In the genomic region with DNA sequence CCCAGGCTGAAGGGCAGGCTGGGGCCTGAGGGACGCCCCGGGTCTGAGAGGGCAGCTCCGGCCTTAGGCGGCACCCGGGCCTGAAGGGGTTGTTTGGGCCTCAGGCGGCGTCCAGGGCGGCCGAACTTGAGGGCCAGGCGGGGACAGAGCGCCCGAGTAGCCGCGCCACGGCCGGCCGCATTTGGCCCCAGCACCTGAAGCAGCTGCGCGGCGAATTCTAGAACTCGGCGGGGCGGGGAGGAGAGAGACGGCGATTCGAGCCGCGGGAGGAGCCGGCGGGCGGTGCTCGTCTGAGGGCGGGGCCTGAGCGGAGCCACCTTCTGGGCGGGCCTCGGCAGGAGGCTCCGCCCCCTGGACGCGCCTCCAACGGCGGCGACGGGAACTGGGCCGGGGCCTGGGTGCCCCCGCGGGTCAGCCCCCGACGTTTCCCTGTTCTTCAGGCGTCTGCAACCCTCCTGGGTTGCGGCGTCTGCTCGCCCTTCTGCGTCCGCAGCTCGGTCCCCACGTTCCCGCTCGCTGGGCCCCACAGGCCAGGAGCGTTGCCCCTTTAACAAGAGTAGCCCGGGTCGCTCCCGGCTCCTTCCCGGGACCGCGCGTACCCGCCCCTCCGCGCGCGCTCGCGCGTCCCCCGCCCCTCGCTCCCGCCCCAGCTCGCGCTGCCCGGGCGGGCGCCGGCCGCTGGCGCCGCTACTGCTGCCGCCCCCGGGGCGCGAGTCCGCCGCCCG, we compare ENCODE assay signal across 8 cellular contexts. TPM values are rescaled to one million over a fixed set of nuclear protein-coding genes. Genes with fewer than 3 reads are reported as not detected.
DNase-seq lines count a peak whose midpoint lies in the region; ATAC-seq, FAIRE-seq and TF ChIP-seq lines count a peak whose summit lies in the region.

A gene with protein sequence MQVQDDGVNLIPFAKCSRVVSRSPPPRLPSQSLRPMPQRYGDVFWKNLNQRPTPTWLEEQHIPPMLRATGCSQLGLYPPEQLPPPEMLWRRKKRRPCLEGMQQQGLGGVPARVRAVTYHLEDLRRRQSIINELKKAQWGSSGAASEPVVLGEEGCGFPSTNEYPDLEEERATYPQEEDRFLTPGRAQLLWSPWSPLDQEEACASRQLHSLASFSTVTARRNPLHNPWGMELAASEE (minus strand): TSS at position 221 of the 725 bp plus-strand sequence. CDS start 3,085 bp downstream, outside the sequence.
A gene (plus strand): TSS at position 649 of the 725 bp plus-strand sequence. CDS start 2,297 bp downstream, outside the sequence.

- H4K20me1 ChIP-seq in H1 (replicated peaks in 1 of 2; ENCODE audit: control insufficient read depth in 1 of 2, insufficient read depth in 2 of 2, low read length in 2 of 2): peaks cover 2 to 11% of the 10 kb centered on the region in 2 experiments

- H3K18ac ChIP-seq in H1 (ENCODE audit: extremely low read depth, low read length): peak within 1 kb of the TSS; percentile 96

- H4K8ac ChIP-seq in H1 (ENCODE audit: extremely low read depth, insufficient read depth, low read length): peak within 1 kb of the TSS; percentile 79

- peak within 1 kb of the TSS; percentile 51 to 79 (median 68) for H3K9ac ChIP-seq in H1 (replicated peaks in 1 of 4; ENCODE audit: extremely low read depth in 1 of 4, low read depth in 3 of 4, low read length in 3 of 4)

- H3K23ac ChIP-seq in H1 (ENCODE audit: insufficient read length): no peak within 1 kb of the TSS

- H3K27me3 ChIP-seq in CD8-positive, alpha-beta T cell (ENCODE audit: insufficient read depth, low read length): no peaks in the 10 kb centered on the region
- H3K27me3 ChIP-seq in H1 (replicated peaks in 1 of 4; ENCODE audit: control insufficient read depth in 3 of 4, extremely low read depth in 1 of 4, insufficient read depth in 3 of 4, low read length in 3 of 4): peaks cover 0 to 13% (median 1%) of the 10 kb centered on the region in 4 experiments; a peak in 4 of 7 replicates

- peak within 1 kb of the TSS; percentile 77 for H3K56ac ChIP-seq in H1 (replicated peaks; ENCODE audit: insufficient read length, low read depth, low read length)

- peak within 1 kb of the TSS; percentile 84 for H3K27ac Mint-ChIP-seq in CD8-positive, alpha-beta T cell
- H3K27ac Mint-ChIP-seq in activated CD8-positive, alpha-beta memory T cell treated with anti-CD3 and anti-CD28 coated beads, Interleukin-2, amount 10 ng/mL, durations not matched to agents 7 days and 5 days: peak within 1 kb of the TSS; percentile 72

- peak; percentile 97 for ATAC-seq in CD8-positive, alpha-beta T cell
- ATAC-seq in GM19438 (IDR thresholded peaks at IDR 0.05; ENCODE audit: low read depth, unreplicated experiment): peak; percentile 82
- peak; percentile 81 for ATAC-seq in HG03565 (IDR thresholded peaks at IDR 0.05; ENCODE audit: unreplicated experiment)
- peak; percentile 94 for ATAC-seq in activated CD8-positive, alpha-beta memory T cell treated with anti-CD3 and anti-CD28 coated beads, Interleukin-2, amount 10 ng/mL, durations not matched to agents 7 days and 5 days

- TF ChIP-seq RAD21 in H1 (IDR thresholded peaks at IDR 0.05 in 1 of 2, conservative IDR thresholded peaks at IDR 0.05 in 1 of 2; ENCODE audit: low read depth in 2 of 2, low read length in 2 of 2): no peak

- peak within 1 kb of the TSS; percentile 89 for H3K4me3 ChIP-seq in CD8-positive, alpha-beta T cell (ENCODE audit: low read depth, low read length)
- H3K4me3 ChIP-seq in H1 (ENCODE audit: extremely low read depth in 1 of 4, insufficient read depth in 2 of 4, low read depth in 3 of 4, low read length in 4 of 4) (peak within 1 kb of the TSS; percentile 75 to 80 (median 78)), mesodermal cell (ENCODE audit: extremely low read depth, insufficient read depth, low read length, poor library complexity, severe bottlenecking) (peak within 1 kb of the TSS; percentile 92)

- H2AFZ ChIP-seq in H1 (ENCODE audit: low read length): peak within 1 kb of the TSS; percentile 72; the same call in 1 of the 2 replicates

- no peaks in the 10 kb centered on the region for H3K36me3 ChIP-seq in CD8-positive, alpha-beta T cell (ENCODE audit: insufficient read depth, low read length)
- H3K36me3 ChIP-seq in H1 (ENCODE audit: control insufficient read depth in 2 of 4, insufficient read depth in 4 of 4, low read length in 3 of 4): peaks cover 9 to 15% (median 12%) of the 10 kb centered on the region in 4 experiments; a peak in 7 of 8 replicates
- peaks cover 31% of the 10 kb centered on the region for H3K36me3 ChIP-seq in mesodermal cell (ENCODE audit: control insufficient read depth, insufficient read depth, low read length)

- no peaks in the 10 kb centered on the region for H3K27me3 Mint-ChIP-seq in CD8-positive, alpha-beta T cell (ENCODE audit: low read depth)
- H3K27me3 Mint-ChIP-seq in activated CD8-positive, alpha-beta memory T cell treated with anti-CD3 and anti-CD28 coated beads, Interleukin-2, amount 10 ng/mL, durations not matched to agents 7 days and 5 days: no peaks in the 10 kb centered on the region

- H3K27ac ChIP-seq in CD8-positive, alpha-beta T cell (ENCODE audit: low read depth, low read length): peak within 1 kb of the TSS; percentile 56
- H3K27ac ChIP-seq in H1 (ENCODE audit: low read depth, low read length) (peak within 1 kb of the TSS; percentile 88; the same call in 1 of the 2 replicates), mesodermal cell (ENCODE audit: low read depth, low read length, severe bottlenecking) (peak within 1 kb of the TSS; percentile 73)

- peak within 1 kb of the TSS; percentile 95 for H2BK5ac ChIP-seq in H1 (ENCODE audit: low read depth, low read length)

- peaks cover 20% of the 10 kb centered on the region for H3K4me1 ChIP-seq in CD8-positive, alpha-beta T cell (ENCODE audit: insufficient read depth, low read length)
- H3K4me1 ChIP-seq in H1 (replicated peaks in 1 of 4; ENCODE audit: control insufficient read depth in 3 of 4, insufficient read depth in 4 of 4, low read length in 3 of 4) (peaks cover 4 to 17% (median 8%) of the 10 kb centered on the region in 4 experiments), mesodermal cell (ENCODE audit: control insufficient read depth, insufficient read depth, low read length, poor library complexity, severe bottlenecking) (peaks cover 10% of the 10 kb centered on the region)

- no peak; a peak in 1 of 3 replicates for TF ChIP-seq EP300 in H1 (IDR thresholded peaks at IDR 0.05; ENCODE audit: borderline replicate concordance in 1 of 2, low read depth in 2 of 2, low read length in 2 of 2)

- peak within 1 kb of the TSS; percentile 96 for H3K4ac ChIP-seq in H1 (replicated peaks; ENCODE audit: insufficient read length, low read depth, low read length)

- H3K4me2 ChIP-seq in H1 (ENCODE audit: insufficient read depth in 1 of 2, low read depth in 2 of 2, low read length in 2 of 2): peak within 1 kb of the TSS; percentile 97 to 100

- peaks cover 0 to 19% of the 10 kb centered on the region in 2 experiments; a peak in 2 of 4 replicates for H3K79me2 ChIP-seq in H1 (ENCODE audit: control insufficient read depth in 1 of 2, insufficient read depth in 2 of 2, low read length in 2 of 2)

- TF ChIP-seq CTCF in CD8-positive, alpha-beta T cell (IDR thresholded peaks at IDR 0.05): no peak
- no peak for TF ChIP-seq CTCF in H1 (IDR thresholded peaks at IDR 0.05; ENCODE audit: control extremely low read depth in 1 of 3, insufficient read depth in 1 of 3, low read depth in 1 of 3, low read length in 3 of 3)

- H2BK12ac ChIP-seq in H1 (ENCODE audit: low read depth, low read length): no peak within 1 kb of the TSS

- H4K91ac ChIP-seq in H1 (replicated peaks; ENCODE audit: insufficient read length, low read length): peak within 1 kb of the TSS; percentile 81

- H3K14ac ChIP-seq in H1 (ENCODE audit: insufficient read length): peak within 1 kb of the TSS; percentile 50

- no peak for FAIRE-seq in H1 (lab: Jason Lieb, UNC)

- peak within 1 kb of the TSS; percentile 93 for H4K5ac ChIP-seq in H1 (ENCODE audit: insufficient read length, low read depth, low read length)

- intact Hi-C loops in CD8-positive, alpha-beta T cell (cut with DNase I, micrococcal nuclease): loop anchor here (1.0 to 5.0 kb wide), 7 partner anchors 10 to 285 kb away; a partner anchor contains a TSS

- no peaks in the 10 kb centered on the region for H3K9me3 Mint-ChIP-seq in CD8-positive, alpha-beta T cell
- H3K9me3 Mint-ChIP-seq in activated CD8-positive, alpha-beta memory T cell treated with anti-CD3 and anti-CD28 coated beads, Interleukin-2, amount 10 ng/mL, durations not matched to agents 7 days and 5 days (ENCODE audit: low read depth): no peaks in the 10 kb centered on the region

- H2BK15ac ChIP-seq in H1 (ENCODE audit: low read length): peak within 1 kb of the TSS; percentile 88; the same call in 1 of the 2 replicates

- CTCF ChIA-PET in CD8-positive, alpha-beta T cell (lab: Charles Lee): interaction anchor here (0.8 to 2.6 kb wide), 5 partner anchors 10 to 97 kb away, joined by 3 to 9 read pairs (median 4); a partner anchor contains a TSS
- CTCF ChIA-PET in activated CD8-positive, alpha-beta memory T cell treated with anti-CD3 and anti-CD28 coated beads, Interleukin-2, amount 10 ng/mL, durations not matched to agents 7 days and 5 days (lab: Charles Lee): interaction anchor here (0.9 to 2.3 kb wide), 8 partner anchors 10 to 88 kb away, joined by 3 to 26 read pairs (median 4); a partner anchor contains a TSS
- CTCF ChIA-PET in H1 (lab: Charles Lee; ENCODE audit: partially characterized antibody): interaction anchor here (1.0 to 2.2 kb wide), 3 partner anchors 10 to 60 kb away, joined by 3 to 13 read pairs (median 8); a partner anchor contains a TSS

- H3K4me3 Mint-ChIP-seq in CD8-positive, alpha-beta T cell: peak within 1 kb of the TSS; percentile 83
- peak within 1 kb of the TSS; percentile 79 for H3K4me3 Mint-ChIP-seq in activated CD8-positive, alpha-beta memory T cell treated with anti-CD3 and anti-CD28 coated beads, Interleukin-2, amount 10 ng/mL, durations not matched to agents 7 days and 5 days

- peaks cover 11% of the 10 kb centered on the region for H3K23me2 ChIP-seq in H1 (ENCODE audit: low read depth, low read length)

- H2BK120ac ChIP-seq in H1 (replicated peaks; ENCODE audit: low read depth, low read length): peak within 1 kb of the TSS; percentile 22

- DNase-seq in CD8-positive, alpha-beta T cell: peak; percentile 78 to 95 (median 86)
- DNase-seq in NK-92 treated with Interleukin-12 subunit alpha and Interleukin-12 subunit beta, amount 100 ng/mL, for 24 hours (lab: John Stamatoyannopoulos, UW): peak; percentile 54
- DNase-seq in activated CD8-positive, alpha-beta memory T cell treated with anti-CD3 and anti-CD28 coated beads, Interleukin-2, amount 10 ng/mL, durations not matched to agents 7 days and 5 days: peak; percentile 94
- DNase-seq in H1 (ENCODE audit: low read depth in 1 of 2, low spot score in 2 of 2): peak; percentile 64 to 95
- DNase-seq in stimulated activated CD8-positive, alpha-beta memory T cell treated with anti-CD3 and anti-CD28 coated beads, Interleukin-15, amount 100 ng/mL, for 24 hours (ENCODE audit: low read depth): peak; percentile 78

- H3K9me3 ChIP-seq in CD8-positive, alpha-beta T cell (ENCODE audit: low read length): no peaks in the 10 kb centered on the region
- no peaks in the 10 kb centered on the region for H3K9me3 ChIP-seq in H1 (ENCODE audit: insufficient read depth in 2 of 2, low read depth in 1 of 2, low read length in 1 of 2)
- H3K9me3 ChIP-seq in mesodermal cell (ENCODE audit: control insufficient read depth, low read length): no peaks in the 10 kb centered on the region

- H3K4me1 Mint-ChIP-seq in CD8-positive, alpha-beta T cell (ENCODE audit: low read depth): peaks cover 23% of the 10 kb centered on the region
- peaks cover 16% of the 10 kb centered on the region for H3K4me1 Mint-ChIP-seq in activated CD8-positive, alpha-beta memory T cell treated with anti-CD3 and anti-CD28 coated beads, Interleukin-2, amount 10 ng/mL, durations not matched to agents 7 days and 5 days

- POLR2A ChIA-PET in CD8-positive, alpha-beta T cell (lab: Charles Lee): interaction anchor here (0.9 to 2.9 kb wide), 9 partner anchors 10 to 442 kb away, joined by 3 to 22 read pairs (median 4); a partner anchor contains a TSS
- POLR2A ChIA-PET in H1 (lab: Charles Lee; ENCODE audit: partially characterized antibody): interaction anchor here (0.7 to 4.7 kb wide), 16 partner anchors 8 to 105 kb away, joined by 3 to 36 read pairs (median 5); a partner anchor contains a TSS

- H3K36me3 Mint-ChIP-seq in CD8-positive, alpha-beta T cell: peaks cover 15% of the 10 kb centered on the region
- H3K36me3 Mint-ChIP-seq in activated CD8-positive, alpha-beta memory T cell treated with anti-CD3 and anti-CD28 coated beads, Interleukin-2, amount 10 ng/mL, durations not matched to agents 7 days and 5 days: no peaks in the 10 kb centered on the region

- WGBS in H1 (ENCODE audit: extremely low coverage in 1 of 2, insufficient coverage in 1 of 2, insufficient read length in 1 of 2, insufficient replicate concordance in 2 of 2, low coverage in 1 of 2, low lambda C conversion rate in 2 of 2, missing lambda C conversion rate in 1 of 2), 2 experiments: 1% methylated on average over 27 of the region's 93 CpGs; no CpG with 5 or more reads in 1 of the 2 experiments
- WGBS in mesodermal cell (ENCODE audit: insufficient coverage in 2 of 2), 2 experiments: 0 to 1% methylated on average over 32 to 89 of the region's 93 CpGs

- no peak; a peak in 1 of 3 replicates for TF ChIP-seq POLR2A in H1 (IDR thresholded peaks at IDR 0.05; ENCODE audit: control extremely low read depth in 1 of 2, low read depth in 2 of 2, low read length in 2 of 2)

- H3K79me1 ChIP-seq in H1 (ENCODE audit: low read depth, low read length): peaks cover 11% of the 10 kb centered on the region

- peak within 1 kb of the TSS; percentile 65; the same call in 1 of the 2 replicates for H2AK5ac ChIP-seq in H1 (ENCODE audit: low read depth, low read length)

- no peak within 1 kb of the TSS for H2BK20ac ChIP-seq in H1 (ENCODE audit: low read length)

RNA-seq across cellular contexts. Expression of the first gene that starts in this region (rescaled TPM):
- total RNA-seq in CD8-positive, alpha-beta T cell: under 1 TPM in 1 of 2 experiments, not detected in 1; 0.24 TPM
- total RNA-seq in activated CD8-positive, alpha-beta memory T cell treated with anti-CD3 and anti-CD28 coated beads, Interleukin-2, amount 10 ng/mL, durations not matched to agents 7 days and 5 days: under 1 TPM; 0.20 to 0.23 TPM
- 1.1 and 1.4 TPM in 2 replicates for total RNA-seq in H1 (2021; fragmentation: NEBNext Ultra II Directional; extraction: Animal tissue kit (Norgen Biotek cat#: 25700))
- polyA plus RNA-seq in H1 (2011; rRNA removed): 0.80 and 0.89 TPM in 2 replicates
- polyA plus RNA-seq in H1 (2011; cell fraction: cytosol; rRNA removed): 0.78 TPM
- polyA plus RNA-seq in H1 (2011; cell fraction: nucleus; rRNA removed): 3.1 TPM
- 1.2 to 1.7 TPM (median 1.5 TPM) in 4 replicates for polyA plus RNA-seq in H1 (2012, experiment 1 of 2)
- 0.97 TPM for polyA plus RNA-seq in H1 (2012, experiment 2 of 2)
- polyA plus RNA-seq in H1 (2013, experiment 1 of 2): 0.91 TPM
- 0.61 TPM for polyA plus RNA-seq in H1 (2013, experiment 2 of 2)
- polyA minus RNA-seq in H1 (2011; rRNA and poly(A)+ RNA removed): 0.24 and 0.82 TPM in 2 replicates
- not detected for polyA minus RNA-seq in H1 (2011; cell fraction: cytosol; rRNA and poly(A)+ RNA removed)
- 0.90 TPM for polyA minus RNA-seq in H1 (2011; cell fraction: nucleus; rRNA and poly(A)+ RNA removed)
- 2.1 TPM for polyA plus RNA-seq in mesodermal cell (2013, experiment 1 of 2)
- 1.4 TPM for polyA plus RNA-seq in mesodermal cell (2013, experiment 2 of 2)

RNA-seq across cellular contexts. Expression of the second gene that starts in this region (rescaled TPM):
- total RNA-seq in CD8-positive, alpha-beta T cell: 1 to 10 TPM; 7.1 to 7.2 TPM
- total RNA-seq in activated CD8-positive, alpha-beta memory T cell treated with anti-CD3 and anti-CD28 coated beads, Interleukin-2, amount 10 ng/mL, durations not matched to agents 7 days and 5 days: 10 to 100 TPM; 39.8 to 51.0 TPM
- 114 and 118 TPM in 2 replicates for total RNA-seq in H1 (2021; fragmentation: NEBNext Ultra II Directional; extraction: Animal tissue kit (Norgen Biotek cat#: 25700))
- 14.3 and 28.7 TPM in 2 replicates for polyA plus RNA-seq in H1 (2011; rRNA removed)
- 27.4 TPM for polyA plus RNA-seq in H1 (2011; cell fraction: cytosol; rRNA removed)
- polyA plus RNA-seq in H1 (2011; cell fraction: nucleus; rRNA removed): 53.5 TPM
- polyA plus RNA-seq in H1 (2012, experiment 1 of 2): 43.1 to 70.2 TPM (median 60.5 TPM) in 4 replicates
- 25.9 TPM for polyA plus RNA-seq in H1 (2012, experiment 2 of 2)
- 32.0 TPM for polyA plus RNA-seq in H1 (2013, experiment 1 of 2)
- polyA plus RNA-seq in H1 (2013, experiment 2 of 2): 29.7 TPM
- polyA minus RNA-seq in H1 (2011; rRNA and poly(A)+ RNA removed): 66.8 and 74.1 TPM in 2 replicates
- polyA minus RNA-seq in H1 (2011; cell fraction: cytosol; rRNA and poly(A)+ RNA removed): 28.2 TPM
- polyA minus RNA-seq in H1 (2011; cell fraction: nucleus; rRNA and poly(A)+ RNA removed): 26.9 TPM
- polyA plus RNA-seq in mesodermal cell (2013, experiment 1 of 2): 65.5 TPM
- polyA plus RNA-seq in mesodermal cell (2013, experiment 2 of 2): 50.6 TPM

Comparison
In these comparisons a context has a peak if more than half of its experiments do, and no peak if none do; other contexts are left out.
1. Peak in every context shown above with its lines: DNase-seq, ATAC-seq, H3K4me3 ChIP-seq and H3K27ac ChIP-seq.
2. RNA of the second gene that starts in this region (total RNA-seq): 114 to 118 TPM in H1 and 39.8 to 51.0 TPM in activated CD8-positive, alpha-beta memory T cell treated with anti-CD3 and anti-CD28 coated beads, Interleukin-2, amount 10 ng/mL, durations not matched to agents 7 days and 5 days; 7.1 to 7.2 TPM in CD8-positive, alpha-beta T cell; every median in the first group is over 4 times any median in the second.